1 cellular context compared by ENCODE assay signal in genomic region chr3:150751781-150752263, GRCh38.
TF ChIP-seq lines count a peak whose summit lies in the region.

No MANE protein-coding gene starts in this region.

TF ChIP-seq in GM12878, 131 proteins besides CTCF, POLR2A, EP300 and RAD21 (continued from another document):
- no peak for TF ChIP-seq ZNF592 (IDR thresholded peaks at IDR 0.05)
- no peak for TF ChIP-seq MYC (IDR thresholded peaks at IDR 0.05; ENCODE audit: insufficient read depth, insufficient read length, insufficient replicate concordance, low read length, severe bottlenecking)
- no peak for TF ChIP-seq JUND (IDR thresholded peaks at IDR 0.05; ENCODE audit: low read depth, low read length)
- TF ChIP-seq ZBTB11 (CRISPR knock-in tag; IDR thresholded peaks at IDR 0.05): no peak
- TF ChIP-seq, protein P1, sequence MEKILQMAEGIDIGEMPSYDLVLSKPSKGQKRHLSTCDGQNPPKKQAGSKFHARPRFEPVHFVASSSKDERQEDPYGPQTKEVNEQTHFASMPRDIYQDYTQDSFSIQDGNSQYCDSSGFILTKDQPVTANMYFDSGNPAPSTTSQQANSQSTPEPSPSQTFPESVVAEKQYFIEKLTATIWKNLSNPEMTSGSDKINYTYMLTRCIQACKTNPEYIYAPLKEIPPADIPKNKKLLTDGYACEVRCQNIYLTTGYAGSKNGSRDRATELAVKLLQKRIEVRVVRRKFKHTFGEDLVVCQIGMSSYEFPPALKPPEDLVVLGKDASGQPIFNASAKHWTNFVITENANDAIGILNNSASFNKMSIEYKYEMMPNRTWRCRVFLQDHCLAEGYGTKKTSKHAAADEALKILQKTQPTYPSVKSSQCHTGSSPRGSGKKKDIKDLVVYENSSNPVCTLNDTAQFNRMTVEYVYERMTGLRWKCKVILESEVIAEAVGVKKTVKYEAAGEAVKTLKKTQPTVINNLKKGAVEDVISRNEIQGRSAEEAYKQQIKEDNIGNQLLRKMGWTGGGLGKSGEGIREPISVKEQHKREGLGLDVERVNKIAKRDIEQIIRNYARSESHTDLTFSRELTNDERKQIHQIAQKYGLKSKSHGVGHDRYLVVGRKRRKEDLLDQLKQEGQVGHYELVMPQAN (conservative IDR thresholded peaks at IDR 0.05): no peak
- TF ChIP-seq POLR2AphosphoS2 (IDR thresholded peaks at IDR 0.05; ENCODE audit: low read depth, low read length): no peak
- no peak for TF ChIP-seq BHLHE40 (IDR thresholded peaks at IDR 0.05; ENCODE audit: borderline replicate concordance in 1 of 2, low read depth in 2 of 2, low read length in 1 of 2)
- no peak for TF ChIP-seq IRF4 (IDR thresholded peaks at IDR 0.05; ENCODE audit: low read depth, low read length)
- TF ChIP-seq ZSCAN29 (IDR thresholded peaks at IDR 0.05): no peak
TF ChIP-seq in GM12878: peak in this region for 0.
